In genomic region chr2:143140864-143141637, GRCh38 we compare ENCODE assay signal across 9 cellular contexts. TPM values are rescaled to one million over a fixed set of nuclear protein-coding genes. Genes with fewer than 3 reads are reported as not detected.
DNase-seq lines count a peak whose midpoint lies in the region; ATAC-seq and TF ChIP-seq lines count a peak whose summit lies in the region.
"Had no signal": no experiment of that assay in that cellular context is flagged by ENCODE, and none has a peak within 500 bp of the region (broad histone marks: within the 10 kb centered on the region; RNA-seq: fewer than 3 reads in every experiment).

No MANE protein-coding gene starts in this region.

- peaks cover 85% of the 10 kb centered on the region for H3K4me1 Mint-ChIP-seq in activated CD4-positive, alpha-beta memory T cell treated with anti-CD3 and anti-CD28 coated beads, Interleukin-2, amount 10 ng/mL, durations not matched to agents 7 days and 5 days

- peak overlapping the region; percentile 14 for H3K27ac Mint-ChIP-seq in activated CD4-positive, alpha-beta memory T cell treated with anti-CD3 and anti-CD28 coated beads, Interleukin-2, amount 10 ng/mL, durations not matched to agents 7 days and 5 days

- no peak overlapping the region for H3K4me3 Mint-ChIP-seq in activated CD4-positive, alpha-beta memory T cell treated with anti-CD3 and anti-CD28 coated beads, Interleukin-2, amount 10 ng/mL, durations not matched to agents 7 days and 5 days

- CTCF ChIA-PET in activated CD4-positive, alpha-beta memory T cell treated with anti-CD3 and anti-CD28 coated beads, Interleukin-2, amount 10 ng/mL, durations not matched to agents 7 days and 5 days (lab: Charles Lee), result interaction anchor here (1.0 to 1.4 kb wide), 2 partner anchors 9 to 12 kb away, joined by 4 read pairs; partner anchors contain the start of gene ARHGAP15

- H3K27me3 Mint-ChIP-seq in activated CD4-positive, alpha-beta memory T cell treated with anti-CD3 and anti-CD28 coated beads, Interleukin-2, amount 10 ng/mL, durations not matched to agents 7 days and 5 days, result no peaks in the 10 kb centered on the region

- POLR2A ChIA-PET in activated CD4-positive, alpha-beta memory T cell treated with anti-CD3 and anti-CD28 coated beads, Interleukin-2, amount 10 ng/mL, durations not matched to agents 7 days and 5 days (lab: Charles Lee), result interaction anchor here (0.8 to 8.0 kb wide), 6 partner anchors 8 to 121 kb away, joined by 3 to 75 read pairs (median 4); partner anchors contain the start of gene ARHGAP15

- no peaks in the 10 kb centered on the region for H3K9me3 Mint-ChIP-seq in activated CD4-positive, alpha-beta memory T cell treated with anti-CD3 and anti-CD28 coated beads, Interleukin-2, amount 10 ng/mL, durations not matched to agents 7 days and 5 days

- H3K36me3 Mint-ChIP-seq in activated CD4-positive, alpha-beta memory T cell treated with anti-CD3 and anti-CD28 coated beads, Interleukin-2, amount 10 ng/mL, durations not matched to agents 7 days and 5 days (ENCODE audit: low read depth), result peaks cover 77% of the 10 kb centered on the region

- TF ChIP-seq CTCF in GM12865 (IDR thresholded peaks at IDR 0.05; ENCODE audit: insufficient read depth, low read depth, low read length, missing control alignments), result no peak

- DNase-seq in GM12865 (ENCODE audit: low read depth) (peak; percentile 64), Ammon's horn (ENCODE audit: low spot score) (no peak), middle frontal gyrus (ENCODE audit: extremely low spot score, low spot score) (no peak), AG08395 (ENCODE audit: low spot score) (no peak), NCI-H1092 treated with DMSO at 0.1 percent for 48 hours (lab: John Stamatoyannopoulos, UW) (no peak)
- DNase-seq in activated CD4-positive, alpha-beta memory T cell treated with anti-CD3 and anti-CD28 coated beads, Interleukin-2, amount 10 ng/mL, durations not matched to agents 7 days and 5 days, result no peak
- DNase-seq: cortex of kidney had no signal

- H3K4me3 ChIP-seq in GM12865 (ENCODE audit: low read depth, low read length), result peak overlapping the region; percentile 49

- ATAC-seq in GM19468 (IDR thresholded peaks at IDR 0.05; ENCODE audit: extremely low read depth, unreplicated experiment), result peak; percentile 81
- ATAC-seq in HG03354 (IDR thresholded peaks at IDR 0.05; ENCODE audit: poor library complexity, severe bottlenecking, unreplicated experiment), result peak; percentile 80

RNA-seq across cellular contexts. Expression of gene ARHGAP15, which starts 11.8 kb away (rescaled TPM):
- total RNA-seq in activated CD4-positive, alpha-beta memory T cell treated with anti-CD3 and anti-CD28 coated beads, Interleukin-2, amount 10 ng/mL, durations not matched to agents 7 days and 5 days, result 100 to 1,000 TPM; 167 TPM
